Comparison of ENCODE assay signal across 14 cellular contexts in genomic region chr10:44961231-44961571, GRCh38. TPM values are rescaled to one million over a fixed set of nuclear protein-coding genes. Genes with fewer than 3 reads are reported as not detected.
A peak's percentile ranks its signal among the peaks of the same experiment; 100 is the strongest.
DNase-seq lines count a peak whose midpoint lies in the region; ATAC-seq and TF ChIP-seq lines count a peak whose summit lies in the region.
"Had no signal": no experiment of that assay in that cellular context is flagged by ENCODE, and none has a peak within 500 bp of the region (broad histone marks: within the 10 kb centered on the region; RNA-seq: fewer than 3 reads in every experiment).

No MANE protein-coding gene starts in this region.

- H3K9me3 ChIP-seq in endocrine pancreas (ENCODE audit: control insufficient read depth, low read length) (no peaks in the 10 kb centered on the region), upper lobe of left lung (no peaks in the 10 kb centered on the region)

- no peaks in the 10 kb centered on the region for H3K27me3 ChIP-seq in endocrine pancreas (ENCODE audit: control insufficient read depth, insufficient read depth, low read length)
- no peaks in the 10 kb centered on the region for H3K27me3 ChIP-seq in upper lobe of left lung

- H3K4me1 ChIP-seq in endocrine pancreas (ENCODE audit: control insufficient read depth, insufficient read depth, low read length): peaks cover 14% of the 10 kb centered on the region
- peaks cover 62 to 85% (median 71%) of the 10 kb centered on the region in 4 donors for H3K4me1 ChIP-seq in upper lobe of left lung

- 67 to 79% methylated on average over 3 to 4 of the region's 4 CpGs for WGBS in upper lobe of left lung, 2 donors

- H3K36me3 ChIP-seq in endocrine pancreas (ENCODE audit: control insufficient read depth, insufficient read depth, low read length) (no peaks in the 10 kb centered on the region), upper lobe of left lung (peaks cover 0 to 6% (median 2%) of the 10 kb centered on the region in 4 donors)

- CTCF ChIA-PET in activated naive CD4-positive, alpha-beta T cell treated with anti-CD3 and anti-CD28 coated beads, Interleukin-2, amount 10 ng/mL, durations not matched to agents 7 days and 5 days (lab: Charles Lee): interaction anchor here (1.0 kb wide), 1 partner anchor 28 kb away, joined by 7 read pairs; no protein-coding TSS in a partner anchor
- CTCF ChIA-PET in activated naive CD4-positive, alpha-beta T cell treated with anti-CD3 and anti-CD28 coated beads for 36 hours (lab: Charles Lee): interaction anchor here (0.9 kb wide), 2 partner anchors 29 to 43 kb away, joined by 4 read pairs; no protein-coding TSS in a partner anchor

- no peaks in the 10 kb centered on the region for H3K9me3 Mint-ChIP-seq in activated naive CD4-positive, alpha-beta T cell treated with anti-CD3 and anti-CD28 coated beads, Interleukin-2, amount 10 ng/mL, durations not matched to agents 7 days and 5 days
- peaks cover 2% of the 10 kb centered on the region for H3K9me3 Mint-ChIP-seq in activated naive CD4-positive, alpha-beta T cell treated with anti-CD3 and anti-CD28 coated beads for 36 hours
- H3K9me3 Mint-ChIP-seq in natural killer cell treated with Interleukin-12 subunit alpha and Interleukin-12 subunit beta and Interleukin-15 and Interleukin-18, amount 100 ng/mL, for 72 hours: no peaks in the 10 kb centered on the region
- H3K9me3 Mint-ChIP-seq: activated naive CD4-positive, alpha-beta T cell treated with anti-CD3 and anti-CD28 coated beads, Interleukin-2, amount 50 U/mL, for 24 hours had no signal

- H3K4me3 Mint-ChIP-seq in activated naive CD4-positive, alpha-beta T cell treated with anti-CD3 and anti-CD28 coated beads, Interleukin-2, amount 10 ng/mL, durations not matched to agents 7 days and 5 days: peak overlapping the region; percentile 14
- no peak overlapping the region for H3K4me3 Mint-ChIP-seq in activated naive CD4-positive, alpha-beta T cell treated with anti-CD3 and anti-CD28 coated beads for 36 hours
- peak overlapping the region; percentile 88 for H3K4me3 Mint-ChIP-seq in natural killer cell treated with Interleukin-12 subunit alpha and Interleukin-12 subunit beta and Interleukin-15 and Interleukin-18, amount 100 ng/mL, for 72 hours

- ATAC-seq in natural killer cell treated with Interleukin-12 subunit alpha and Interleukin-12 subunit beta and Interleukin-15 and Interleukin-18, amount 100 ng/mL, for 72 hours: no peak
- ATAC-seq in upper lobe of left lung (ENCODE audit: low FRiP score in 2 of 2) (no peak), GM19351 (IDR thresholded peaks at IDR 0.05; ENCODE audit: unreplicated experiment) (no peak)
- ATAC-seq: PC-3 had no signal

- no peak for TF ChIP-seq EP300 in upper lobe of left lung (IDR thresholded peaks at IDR 0.05)

- no peak for TF ChIP-seq CTCF in upper lobe of left lung (IDR thresholded peaks at IDR 0.05)

- peak overlapping the region; percentile 38 for H3K9ac ChIP-seq in endocrine pancreas (ENCODE audit: control insufficient read depth, insufficient read depth, low read length)

- H3K36me3 Mint-ChIP-seq in activated naive CD4-positive, alpha-beta T cell treated with anti-CD3 and anti-CD28 coated beads, Interleukin-2, amount 10 ng/mL, durations not matched to agents 7 days and 5 days: peaks cover 4% of the 10 kb centered on the region
- H3K36me3 Mint-ChIP-seq in activated naive CD4-positive, alpha-beta T cell treated with anti-CD3 and anti-CD28 coated beads for 36 hours (ENCODE audit: low read depth): peaks cover 6% of the 10 kb centered on the region
- peaks cover 2% of the 10 kb centered on the region for H3K36me3 Mint-ChIP-seq in natural killer cell treated with Interleukin-12 subunit alpha and Interleukin-12 subunit beta and Interleukin-15 and Interleukin-18, amount 100 ng/mL, for 72 hours

- peak overlapping the region in 3 of 4 donors; percentile 10 to 97 (median 88) for H3K27ac ChIP-seq in upper lobe of left lung

- no peak overlapping the region for H3K27ac Mint-ChIP-seq in activated naive CD4-positive, alpha-beta T cell treated with anti-CD3 and anti-CD28 coated beads, Interleukin-2, amount 10 ng/mL, durations not matched to agents 7 days and 5 days
- H3K27ac Mint-ChIP-seq in activated naive CD4-positive, alpha-beta T cell treated with anti-CD3 and anti-CD28 coated beads for 36 hours: no peak overlapping the region
- H3K27ac Mint-ChIP-seq in natural killer cell treated with Interleukin-12 subunit alpha and Interleukin-12 subunit beta and Interleukin-15 and Interleukin-18, amount 100 ng/mL, for 72 hours: peak overlapping the region; percentile 79 to 94
- H3K27ac Mint-ChIP-seq: activated naive CD4-positive, alpha-beta T cell treated with anti-CD3 and anti-CD28 coated beads, Interleukin-2, amount 50 U/mL, for 24 hours had no signal

- peaks cover 17% of the 10 kb centered on the region for H3K4me1 Mint-ChIP-seq in activated naive CD4-positive, alpha-beta T cell treated with anti-CD3 and anti-CD28 coated beads, Interleukin-2, amount 10 ng/mL, durations not matched to agents 7 days and 5 days
- peaks cover 21% of the 10 kb centered on the region for H3K4me1 Mint-ChIP-seq in activated naive CD4-positive, alpha-beta T cell treated with anti-CD3 and anti-CD28 coated beads for 36 hours (ENCODE audit: low read depth)
- H3K4me1 Mint-ChIP-seq in natural killer cell treated with Interleukin-12 subunit alpha and Interleukin-12 subunit beta and Interleukin-15 and Interleukin-18, amount 100 ng/mL, for 72 hours (ENCODE audit: low read depth in 2 of 2): peaks cover 52 to 70% of the 10 kb centered on the region in 2 donors

- H3K27me3 Mint-ChIP-seq in activated naive CD4-positive, alpha-beta T cell treated with anti-CD3 and anti-CD28 coated beads, Interleukin-2, amount 10 ng/mL, durations not matched to agents 7 days and 5 days: peaks cover 13% of the 10 kb centered on the region
- no peaks in the 10 kb centered on the region for H3K27me3 Mint-ChIP-seq in activated naive CD4-positive, alpha-beta T cell treated with anti-CD3 and anti-CD28 coated beads for 36 hours (ENCODE audit: low read depth)
- no peaks in the 10 kb centered on the region for H3K27me3 Mint-ChIP-seq in natural killer cell treated with Interleukin-12 subunit alpha and Interleukin-12 subunit beta and Interleukin-15 and Interleukin-18, amount 100 ng/mL, for 72 hours
- H3K27me3 Mint-ChIP-seq: activated naive CD4-positive, alpha-beta T cell treated with anti-CD3 and anti-CD28 coated beads, Interleukin-2, amount 50 U/mL, for 24 hours had no signal

- H3K4me3 ChIP-seq in endocrine pancreas (ENCODE audit: control insufficient read depth, insufficient read depth, low read length) (peak overlapping the region; percentile 69), upper lobe of left lung (peak overlapping the region in 2 of 4 donors; percentile 72 to 74)

- intact Hi-C loops in activated naive CD4-positive, alpha-beta T cell treated with anti-CD3 and anti-CD28 coated beads for 36 hours (cut with micrococcal nuclease): loop anchor here (10.0 kb wide), 1 partner anchor 1146 kb away; no protein-coding TSS in a partner anchor

- TF ChIP-seq POLR2A in upper lobe of left lung (IDR thresholded peaks at IDR 0.05): no peak

- no peak for DNase-seq in activated naive CD4-positive, alpha-beta T cell treated with anti-CD3 and anti-CD28 coated beads, Interleukin-2, amount 10 ng/mL, durations not matched to agents 7 days and 5 days
- DNase-seq in activated naive CD4-positive, alpha-beta T cell treated with anti-CD3 and anti-CD28 coated beads for 36 hours: no peak
- no peak for DNase-seq in natural killer cell treated with Interleukin-12 subunit alpha and Interleukin-12 subunit beta and Interleukin-15 and Interleukin-18, amount 100 ng/mL, for 72 hours (ENCODE audit: low spot score)
- DNase-seq in upper lobe of left lung (peak in 1 of 2 donors; percentile 16), NCI-H345 (lab: John Stamatoyannopoulos, UW) (no peak), AG20443 (ENCODE audit: low spot score) (no peak)
- DNase-seq: ACHN, NCI-H2081 treated with DMSO at 0.1 percent for 48 hours, PC-3 had no signal

RNA-seq across cellular contexts. Expression of gene RASSF4, which starts 1.6 kb away (rescaled TPM):
- 1 to 10 TPM; 1.1 to 2.2 TPM for total RNA-seq in activated naive CD4-positive, alpha-beta T cell treated with anti-CD3 and anti-CD28 coated beads for 36 hours
- total RNA-seq in natural killer cell treated with Interleukin-12 subunit alpha and Interleukin-12 subunit beta and Interleukin-15 and Interleukin-18, amount 100 ng/mL, for 72 hours: 10 to 100 TPM in 1 of 2 donors, 1 to 10 TPM in 1; 9.3 to 44.9 TPM
- 100 to 1,000 TPM in 1 of 6 donors, 10 to 100 TPM in 5; 23.4 to 194 (median 48.0) TPM for total RNA-seq in upper lobe of left lung

RNA-seq across cellular contexts. Expression of gene DEPP1, which starts 17.4 kb away (rescaled TPM):
- 1 to 10 TPM; 2.4 to 3.2 TPM for total RNA-seq in activated naive CD4-positive, alpha-beta T cell treated with anti-CD3 and anti-CD28 coated beads for 36 hours
- total RNA-seq in natural killer cell treated with Interleukin-12 subunit alpha and Interleukin-12 subunit beta and Interleukin-15 and Interleukin-18, amount 100 ng/mL, for 72 hours: under 1 TPM; 0.31 to 0.53 TPM
- 100 to 1,000 TPM in 3 of 6 donors, 10 to 100 TPM in 3; 42.0 to 405 (median 95.6) TPM for total RNA-seq in upper lobe of left lung

RNA-seq across cellular contexts. Expression of gene ZNF22, which starts 39.5 kb away (rescaled TPM):
- total RNA-seq in activated naive CD4-positive, alpha-beta T cell treated with anti-CD3 and anti-CD28 coated beads for 36 hours: 10 to 100 TPM; 18.7 to 19.5 TPM
- total RNA-seq in natural killer cell treated with Interleukin-12 subunit alpha and Interleukin-12 subunit beta and Interleukin-15 and Interleukin-18, amount 100 ng/mL, for 72 hours: 10 to 100 TPM; 22.7 to 29.0 TPM
- 10 to 100 TPM in 4 of 6 donors, 1 to 10 TPM in 2; 8.4 to 26.9 (median 18.4) TPM for total RNA-seq in upper lobe of left lung

RNA-seq across cellular contexts. Expression of gene TMEM72, which starts 50.1 kb away (rescaled TPM):
- not detected for total RNA-seq in activated naive CD4-positive, alpha-beta T cell treated with anti-CD3 and anti-CD28 coated beads for 36 hours
- not detected for total RNA-seq in natural killer cell treated with Interleukin-12 subunit alpha and Interleukin-12 subunit beta and Interleukin-15 and Interleukin-18, amount 100 ng/mL, for 72 hours
- under 1 TPM in 1 of 6 donors, not detected in 5; 0.06 TPM for total RNA-seq in upper lobe of left lung
- total RNA-seq: HT1080, kidney epithelial cell, PC-3 had no signal

Comparison
In these comparisons a context has a peak if more than half of its experiments do, and no peak if none do; other contexts are left out.
1. H3K27ac Mint-ChIP-seq: peak in natural killer cell treated with Interleukin-12 subunit alpha and Interleukin-12 subunit beta and Interleukin-15 and Interleukin-18, amount 100 ng/mL, for 72 hours (2 of 2); none in activated naive CD4-positive, alpha-beta T cell treated with anti-CD3 and anti-CD28 coated beads, Interleukin-2, amount 10 ng/mL, durations not matched to agents 7 days and 5 days (single experiment) and activated naive CD4-positive, alpha-beta T cell treated with anti-CD3 and anti-CD28 coated beads for 36 hours (single experiment).
2. RNA of gene DEPP1, which starts 17.4 kb away (total RNA-seq): 42.0 to 405 TPM in upper lobe of left lung; 2.4 to 3.2 TPM in activated naive CD4-positive, alpha-beta T cell treated with anti-CD3 and anti-CD28 coated beads for 36 hours and 0.31 to 0.53 TPM in natural killer cell treated with Interleukin-12 subunit alpha and Interleukin-12 subunit beta and Interleukin-15 and Interleukin-18, amount 100 ng/mL, for 72 hours; every median in the first group is over 10 times any median in the second.